ENCODE assay signal across 9 cellular contexts in the genomic region with DNA sequence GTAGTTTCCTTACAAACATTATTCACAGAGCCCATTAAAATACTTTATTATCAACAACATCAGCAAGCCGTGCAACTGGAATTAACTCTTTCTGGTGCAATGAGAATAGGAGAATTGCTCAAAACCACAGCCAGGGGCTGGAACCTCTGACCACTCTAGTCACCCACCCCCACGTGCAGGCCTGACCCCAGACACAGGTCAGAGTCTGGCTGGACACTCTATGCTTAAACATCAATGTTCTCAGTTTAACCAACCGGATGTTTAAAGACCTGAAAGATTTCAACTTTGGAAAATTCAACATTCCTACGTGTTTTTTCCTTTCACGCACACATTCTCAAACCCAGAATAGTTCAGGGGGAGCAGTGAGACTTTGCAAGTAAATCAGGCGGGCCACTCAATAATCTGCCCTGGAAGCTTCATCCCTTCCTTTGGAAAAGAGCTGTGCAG.
DNase-seq lines count a peak whose midpoint lies in the region; ATAC-seq and TF ChIP-seq lines count a peak whose summit lies in the region.
"Had no signal": no experiment of that assay in that cellular context is flagged by ENCODE, and none has a peak within 500 bp of the region (broad histone marks: within the 10 kb centered on the region; RNA-seq: fewer than 3 reads in every experiment).

No MANE protein-coding gene starts in this region.

- H3K27me3 ChIP-seq in HUES48 (ENCODE audit: control insufficient read depth, insufficient read depth, low read length) = no peaks in the 10 kb centered on the region
- H3K27me3 ChIP-seq: testis had no signal

- peaks cover 4% of the 10 kb centered on the region for H3K9me3 Mint-ChIP-seq in nephron progenitor cell

- TF ChIP-seq CTCF in C4-2B (conservative IDR thresholded peaks at IDR 0.05) = no peak
- no peak for TF ChIP-seq CTCF in nephron progenitor cell (IDR thresholded peaks at IDR 0.05)
- no peak for TF ChIP-seq CTCF in GM10266 (IDR thresholded peaks at IDR 0.05; ENCODE audit: control insufficient read depth, insufficient read depth, low read depth, missing control alignments)

- H3K9ac ChIP-seq in HUES48 (ENCODE audit: low read depth, low read length) = 0 out of 2 replicates have a peak overlapping the region, but pooled peaks have one; percentile 42

- no peak for ATAC-seq in HG03025 (IDR thresholded peaks at IDR 0.05; ENCODE audit: low FRiP score, unreplicated experiment)

- H3K36me3 ChIP-seq in HUES48 (ENCODE audit: control insufficient read depth, insufficient read depth, low read length) = peaks cover 38% of the 10 kb centered on the region

- H3K27me3 Mint-ChIP-seq in nephron progenitor cell (ENCODE audit: low read depth, poor library complexity) = peaks cover 7% of the 10 kb centered on the region

- DNase-seq in nephron progenitor cell (peak; percentile 20), kidney tubule cell (ENCODE audit: low spot score) (no peak), activated gamma-delta T cell treated with Interleukin-2 at 50 U/mL for 16 hours (no peak), GM10266 (ENCODE audit: extremely low spot score) (no peak)
- DNase-seq: testis had no signal

- H3K27ac Mint-ChIP-seq in nephron progenitor cell = peak overlapping the region; percentile 97

- H3K4me1 ChIP-seq in HUES48 (ENCODE audit: control insufficient read depth, insufficient read depth, low read length) = peaks cover 54% of the 10 kb centered on the region

- peak overlapping the region; percentile 86 for H3K27ac ChIP-seq in C4-2B
- H3K27ac ChIP-seq in HUES48 (ENCODE audit: low read depth, low read length) = peak overlapping the region; percentile 98
- peak overlapping the region; percentile 44 for H3K27ac ChIP-seq in cingulate gyrus (ENCODE audit: low read depth, low read length)

- peaks cover 39% of the 10 kb centered on the region for H3K36me3 Mint-ChIP-seq in nephron progenitor cell (ENCODE audit: low read depth)

- no peak overlapping the region for H3K4me3 ChIP-seq in HUES48 (ENCODE audit: low read depth, low read length)
- H3K4me3 ChIP-seq: testis had no signal

- H3K4me1 Mint-ChIP-seq in nephron progenitor cell = peaks cover 51% of the 10 kb centered on the region

- peak overlapping the region; percentile 71 for H3K4me3 Mint-ChIP-seq in nephron progenitor cell

- H3K9me3 ChIP-seq in HUES48 (ENCODE audit: control insufficient read depth, insufficient read depth, low read length) = no peaks in the 10 kb centered on the region
- H3K9me3 ChIP-seq: testis had no signal

Comparison
In these comparisons a context has a peak if more than half of its experiments do, and no peak if none do; other contexts are left out.
1. H3K27ac ChIP-seq: peak in every context shown above with its lines; median percentile 98 in HUES48; 86 in C4-2B; 44 in cingulate gyrus.